23 cellular contexts compared by ENCODE assay signal in genomic region chr4:88021824-88022223, GRCh38. TPM values are rescaled to one million over a fixed set of nuclear protein-coding genes. Genes with fewer than 3 reads are reported as not detected.
DNase-seq lines count a peak whose midpoint lies in the region; ATAC-seq and TF ChIP-seq lines count a peak whose summit lies in the region.
"Had no signal": no experiment of that assay in that cellular context is flagged by ENCODE, and none has a peak within 500 bp of the region (broad histone marks: within the 10 kb centered on the region; RNA-seq: fewer than 3 reads in every experiment).

No MANE protein-coding gene starts in this region.

- H3K27ac ChIP-seq in ascending aorta, result peak overlapping the region; percentile 94 to 98
- peak overlapping the region; percentile 58 for H3K27ac ChIP-seq in stomach smooth muscle (ENCODE audit: low read length)
- H3K27ac ChIP-seq: C4-2B, gastrocnemius medialis, KMS-11, vagina had no signal

- no peak overlapping the region for H3K9ac ChIP-seq in stomach smooth muscle (ENCODE audit: low read length in 2 of 2)
- H3K9ac ChIP-seq: KMS-11 had no signal

- peaks cover 4 to 57% of the 10 kb centered on the region in 2 donors for H3K4me1 ChIP-seq in ascending aorta
- peaks cover 38% of the 10 kb centered on the region for H3K4me1 ChIP-seq in stomach smooth muscle (ENCODE audit: control insufficient read depth, insufficient read depth, low read length)

- TF ChIP-seq CTCF in ascending aorta (IDR thresholded peaks at IDR 0.05), result no peak

- DNase-seq in ascending aorta (ENCODE audit: low spot score in 2 of 2), result no peak
- DNase-seq in iris pigment epithelial cell (ENCODE audit: low read depth), result peak; percentile 66
- DNase-seq in SHP77 (lab: John Stamatoyannopoulos, UW), result no peak
- DNase-seq in stimulated activated CD4-positive, alpha-beta T cell treated with anti-CD3 and anti-CD28 coated beads, Interleukin-4, amount 100 ng/mL, for 4 hours, result no peak
- DNase-seq: activated CD4-positive, alpha-beta T cell treated with anti-CD3 and anti-CD28 coated beads for 1 hour; activated CD8-positive, alpha-beta memory T cell treated with anti-CD3 and anti-CD28 coated beads for 24 hours; activated naive CD4-positive, alpha-beta T cell; activated T-cell treated with anti-CD3 and anti-CD28 coated beads, Interleukin-2, amount 50 U/mL, for 24 hours; amygdala; dermis blood vessel endothelial cell; gastrocnemius medialis; NCI-H1694 treated with DMSO at 0.1 percent for 48 hours; OCI-M1; SHP77 treated with DMSO at 0.1 percent for 48 hours; stimulated activated CD4-positive, alpha-beta T cell treated with anti-CD3 and anti-CD28 coated beads, Interleukin-12 subunit alpha, Interleukin-12 subunit beta, amount 100 ng/mL, for 4 hours; T-cell had no signal

- H3K4me3 ChIP-seq in ascending aorta (no peak overlapping the region), stomach smooth muscle (ENCODE audit: low read length in 2 of 2) (no peak overlapping the region)
- H3K4me3 ChIP-seq: gastrocnemius medialis, vagina had no signal

- peaks cover 49 to 67% of the 10 kb centered on the region in 2 donors for H3K36me3 ChIP-seq in ascending aorta
- H3K36me3 ChIP-seq in stomach smooth muscle (ENCODE audit: control insufficient read depth in 2 of 2, insufficient read depth in 2 of 2, low read length in 2 of 2), result peaks cover 0 to 7% of the 10 kb centered on the region in 2 donors
- H3K36me3 ChIP-seq: gastrocnemius medialis had no signal

- peak; percentile 50 for ATAC-seq in GM18868 (IDR thresholded peaks at IDR 0.05; ENCODE audit: unreplicated experiment)
- ATAC-seq in HG03280 (IDR thresholded peaks at IDR 0.05; ENCODE audit: unreplicated experiment), result no peak
- ATAC-seq in GM19395 (IDR thresholded peaks at IDR 0.05; ENCODE audit: unreplicated experiment), result no peak
- ATAC-seq: gastrocnemius medialis, T-cell had no signal

- intact Hi-C loops in ascending aorta (cut with DNase I), result no loop called here

- H3K9me3 ChIP-seq in ascending aorta (peaks cover 0 to 7% of the 10 kb centered on the region in 2 donors), stomach smooth muscle (ENCODE audit: control insufficient read depth in 2 of 2, low read length in 2 of 2) (no peaks in the 10 kb centered on the region)
- H3K9me3 ChIP-seq: gastrocnemius medialis, vagina had no signal

- H3K27me3 ChIP-seq in ascending aorta (no peaks in the 10 kb centered on the region), stomach smooth muscle (ENCODE audit: control insufficient read depth in 1 of 2, insufficient read depth in 2 of 2, low read length in 2 of 2) (no peaks in the 10 kb centered on the region)
- H3K27me3 ChIP-seq: gastrocnemius medialis, vagina had no signal

RNA-seq across cellular contexts. Expression of gene PKD2, which starts 14.4 kb away (rescaled TPM):
- total RNA-seq in ascending aorta, result 119 TPM

RNA-seq across cellular contexts. Expression of gene SPP1, which starts 46.3 kb away (rescaled TPM):
- total RNA-seq in ascending aorta, result 0.75 TPM
